In the genomic region with DNA sequence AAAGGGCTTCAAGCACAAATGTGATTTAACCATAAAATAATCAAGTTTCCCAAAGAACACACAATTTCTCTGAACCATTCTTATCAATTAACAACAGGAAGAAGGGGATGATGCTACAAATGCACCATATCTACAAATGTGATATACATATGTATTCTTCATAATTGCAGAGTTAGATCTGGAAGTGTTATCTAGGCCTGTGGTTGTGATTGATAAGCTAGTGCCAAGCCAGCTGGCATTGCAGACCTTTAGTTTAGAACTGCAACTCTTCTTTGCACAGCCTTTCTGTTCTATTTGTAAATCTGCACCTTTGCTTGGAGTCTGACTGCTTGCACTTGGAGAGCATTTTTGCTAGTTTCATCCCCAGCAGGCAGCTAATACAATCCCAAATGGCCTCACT, we compare ENCODE assay signal across 36 cellular contexts.
"Had no signal": no experiment of that assay in that cellular context is flagged by ENCODE, and none has a peak within 500 bp of the region (broad histone marks: within the 10 kb centered on the region; RNA-seq: fewer than 3 reads in every experiment).

No MANE protein-coding gene starts in this region.

- H3K27ac Mint-ChIP-seq: activated CD4-positive, alpha-beta memory T cell treated with anti-CD3 and anti-CD28 coated beads for 36 hours; activated naive CD4-positive, alpha-beta T cell treated with anti-CD3 and anti-CD28 coated beads for 36 hours; activated naive CD4-positive, alpha-beta T cell treated with anti-CD3 and anti-CD28 coated beads, Interleukin-2, amount 50 U/mL, for 72 hours; activated T-helper 1 cell treated with anti-CD3 and anti-CD28 coated beads, Interleukin-12 subunit alpha, Interleukin-12 subunit beta, Interleukin-2, Interleukin-4 antibody, amounts not matched to agents 30 ng/mL and 10 ng/mL and 1 ng/mL, durations not matched to agents 14 hours and 24 hours and 36 hours; WTC11 had no signal

- ATAC-seq: activated CD4-positive, CD25-positive, alpha-beta regulatory T cell treated with anti-CD3 and anti-CD28 coated beads, Interleukin-2, amount 50 U/mL, for 24 hours; activated naive CD4-positive, alpha-beta T cell treated with anti-CD3 and anti-CD28 coated beads, Interleukin-2, amount 50 U/mL, for 72 hours; activated T-cell treated with anti-CD3 and anti-CD28 coated beads, Interleukin-2, amount 50 U/mL, for 4 hours; PC-3; WTC11 had no signal

- H3K4me3 ChIP-seq: adrenal gland, MG63, Peyer's patch, SJSA1 had no signal

- H3K36me3 Mint-ChIP-seq: activated CD4-positive, alpha-beta memory T cell treated with anti-CD3 and anti-CD28 coated beads for 36 hours; activated naive CD4-positive, alpha-beta T cell treated with anti-CD3 and anti-CD28 coated beads, Interleukin-2, amount 50 U/mL, for 72 hours; brain; WTC11 had no signal

- H3K27me3 Mint-ChIP-seq: activated CD4-positive, alpha-beta memory T cell treated with anti-CD3 and anti-CD28 coated beads for 36 hours; brain had no signal

- H3K36me3 ChIP-seq: adrenal gland, MG63, Peyer's patch, SJSA1 had no signal

- H3K4me1 ChIP-seq: adrenal gland, Peyer's patch, SJSA1 had no signal

- H3K27me3 ChIP-seq: adrenal gland, MG63, Peyer's patch, SJSA1 had no signal

- DNase-seq: activated CD4-positive, alpha-beta memory T cell treated with anti-CD3 and anti-CD28 coated beads for 36 hours; activated CD4-positive, alpha-beta T cell treated with anti-CD3 and anti-CD28 coated beads for 4 hours; activated CD4-positive, alpha-beta T cell treated with anti-CD3 and anti-CD28 coated beads, Interleukin-2, amount 50 U/mL, for 1 hour; activated CD8-positive, alpha-beta memory T cell treated with anti-CD3 and anti-CD28 coated beads, Interleukin-2, amount 50 U/mL, for 4 hours; activated gamma-delta T cell treated with Interleukin-2 at 50 U/mL for 16 hours; activated naive CD4-positive, alpha-beta T cell treated with anti-CD3 and anti-CD28 coated beads for 36 hours; activated T-cell treated with anti-CD3 and anti-CD28 coated beads for 4 hours; activated T-cell treated with anti-CD3 and anti-CD28 coated beads, Interleukin-2, amount 50 U/mL, for 4 hours; adrenal gland; anterior cingulate cortex; caudate nucleus; cerebellar nuclear complex; Kasumi-1; KG1; MG63; NCI-H1092; NCI-H1436 treated with DMSO at 0.1 percent for 48 hours; NCI-H1694 treated with DMSO at 0.1 percent for 48 hours; NCI-H2029; NCI-H345; NCI-H524 treated with DMSO at 0.1 percent for 48 hours; PC-3; Peyer's patch; RPMI8226; SHP77 treated with DMSO at 0.1 percent for 48 hours; SW 1271; T-helper 1 cell; T-helper 2 cell; T-helper 9 cell had no signal

- H3K27ac ChIP-seq: adrenal gland, Peyer's patch, SJSA1 had no signal

- H3K9me3 ChIP-seq: adrenal gland, MG63, Peyer's patch, SJSA1 had no signal

- H3K4me3 Mint-ChIP-seq: activated CD4-positive, alpha-beta memory T cell treated with anti-CD3 and anti-CD28 coated beads for 36 hours; activated naive CD4-positive, alpha-beta T cell treated with anti-CD3 and anti-CD28 coated beads for 36 hours; activated T-cell treated with anti-CD3 and anti-CD28 coated beads, Interleukin-2, amount 50 U/mL, for 4 hours; activated T-helper 1 cell treated with anti-CD3 and anti-CD28 coated beads, Interleukin-12 subunit alpha, Interleukin-12 subunit beta, Interleukin-2, Interleukin-4 antibody, amounts not matched to agents 30 ng/mL and 10 ng/mL and 1 ng/mL, durations not matched to agents 14 hours and 24 hours and 36 hours; brain; WTC11 had no signal

- H3K9me3 Mint-ChIP-seq: activated CD4-positive, alpha-beta memory T cell treated with anti-CD3 and anti-CD28 coated beads for 36 hours; activated naive CD4-positive, alpha-beta T cell treated with anti-CD3 and anti-CD28 coated beads for 36 hours; activated T-cell treated with anti-CD3 and anti-CD28 coated beads, Interleukin-2, amount 50 U/mL, for 4 hours; activated T-helper 1 cell treated with anti-CD3 and anti-CD28 coated beads, Interleukin-12 subunit alpha, Interleukin-12 subunit beta, Interleukin-2, Interleukin-4 antibody, amounts not matched to agents 30 ng/mL and 10 ng/mL and 1 ng/mL, durations not matched to agents 14 hours and 24 hours and 36 hours; brain had no signal

- FAIRE-seq: bronchial epithelial cell had no signal
